ENCODE assay signal across 14 cellular contexts in genomic region chr1:183186820-183187219, GRCh38. TPM values are rescaled to one million over a fixed set of nuclear protein-coding genes. Genes with fewer than 3 reads are reported as not detected.
A peak's percentile ranks its signal among the peaks of the same experiment; 100 is the strongest.
DNase-seq lines count a peak whose midpoint lies in the region; ATAC-seq, FAIRE-seq and TF ChIP-seq lines count a peak whose summit lies in the region.
"Had no signal": no experiment of that assay in that cellular context is flagged by ENCODE, and none has a peak within 500 bp of the region (broad histone marks: within the 10 kb centered on the region; RNA-seq: fewer than 3 reads in every experiment).

No MANE protein-coding gene starts in this region.

- H3K27me3 ChIP-seq in RWPE2 (ENCODE audit: insufficient read depth, poor library complexity, severe bottlenecking) = no peaks in the 10 kb centered on the region
- H3K27me3 ChIP-seq in esophagus muscularis mucosa = no peaks in the 10 kb centered on the region
- H3K27me3 ChIP-seq in mucosa of rectum (ENCODE audit: control insufficient read depth in 2 of 2, insufficient read depth in 2 of 2, low read length in 2 of 2) = no peaks in the 10 kb centered on the region

- peak overlapping the region; percentile 49 for H3K4me3 ChIP-seq in RWPE2 (ENCODE audit: severe bottlenecking)
- H3K4me3 ChIP-seq in esophagus muscularis mucosa = peak overlapping the region; percentile 48 to 59 (median 55)
- H3K4me3 ChIP-seq in mucosa of rectum (ENCODE audit: low read length in 2 of 2) = peak overlapping the region; percentile 63 to 69
- H3K4me3 ChIP-seq: HAP-1, lung, SK-N-MC had no signal

- TF ChIP-seq POLR2A in esophagus muscularis mucosa (IDR thresholded peaks at IDR 0.05; ENCODE audit: low read depth) = no peak

- intact Hi-C loops in esophagus muscularis mucosa (cut with DNase I) = loop anchor here (5.0 kb wide), 1 partner anchor 45 kb away; no protein-coding TSS in a partner anchor

- TF ChIP-seq CTCF in RWPE2 (IDR thresholded peaks at IDR 0.05; ENCODE audit: poor library complexity, severe bottlenecking) = no peak
- TF ChIP-seq CTCF in esophagus muscularis mucosa (IDR thresholded peaks at IDR 0.05) = no peak

- H3K36me3 ChIP-seq in RWPE2 (ENCODE audit: low read depth) (peaks cover 45% of the 10 kb centered on the region), esophagus muscularis mucosa (no peaks in the 10 kb centered on the region), mucosa of rectum (ENCODE audit: control insufficient read depth in 2 of 2, insufficient read depth in 2 of 2, low read length in 2 of 2) (no peaks in the 10 kb centered on the region)
- H3K36me3 ChIP-seq: HAP-1 had no signal

- H3K4me1 ChIP-seq in RWPE2 (ENCODE audit: insufficient read depth, poor library complexity, severe bottlenecking) (peaks cover 50% of the 10 kb centered on the region), esophagus muscularis mucosa (peaks cover 0 to 28% (median 9%) of the 10 kb centered on the region in 4 donors), mucosa of rectum (ENCODE audit: control insufficient read depth in 2 of 2, insufficient read depth in 2 of 2, low read length in 2 of 2) (peaks cover 0 to 6% of the 10 kb centered on the region in 2 donors)
- H3K4me1 ChIP-seq: HAP-1 had no signal

- TF ChIP-seq EP300 in esophagus muscularis mucosa (IDR thresholded peaks at IDR 0.05) = no peak

- H3K9me3 ChIP-seq in RWPE2 (ENCODE audit: severe bottlenecking) (no peaks in the 10 kb centered on the region), esophagus muscularis mucosa (no peaks in the 10 kb centered on the region), mucosa of rectum (ENCODE audit: control insufficient read depth in 2 of 2, low read length in 2 of 2) (no peaks in the 10 kb centered on the region)
- H3K9me3 ChIP-seq: HAP-1 had no signal

- H3K9ac ChIP-seq in mucosa of rectum (ENCODE audit: low read depth in 1 of 2, low read length in 2 of 2) = peak overlapping the region in 1 of 2 donors; percentile 83

- ATAC-seq in RWPE2 (ENCODE audit: low read depth) (no peak), GM19351 (IDR thresholded peaks at IDR 0.05; ENCODE audit: unreplicated experiment) (no peak)

- H3K27ac ChIP-seq in RWPE2 (ENCODE audit: poor library complexity, severe bottlenecking) (peak overlapping the region; percentile 96), esophagus muscularis mucosa (replicated peaks in 1 of 4) (peak overlapping the region in 3 of 4 donors; percentile 78 to 86 (median 81)), mucosa of rectum (ENCODE audit: low read depth in 2 of 2, low read length in 2 of 2) (peak overlapping the region; percentile 75 to 86)
- H3K27ac ChIP-seq: SK-N-MC had no signal

- no peak for DNase-seq in RWPE2 (ENCODE audit: low spot score)
- DNase-seq in esophagus muscularis mucosa (ENCODE audit: extremely low spot score) = no peak
- DNase-seq in urothelium cell line (ENCODE audit: low spot score) = no peak
- DNase-seq in effector CD4-positive, alpha-beta T cell = no peak
- no peak for DNase-seq in NCI-H82 (lab: John Stamatoyannopoulos, UW)
- no peak for DNase-seq in NCI-H510A (lab: John Stamatoyannopoulos, UW)
- DNase-seq: activated CD4-positive, alpha-beta T cell treated with anti-CD3 and anti-CD28 coated beads, Interleukin-2, amount 50 U/mL, for 1 hour; KBM-7; stimulated activated naive CD4-positive, alpha-beta T cell had no signal

- FAIRE-seq in urothelium cell line (lab: Jason Lieb, UNC) = peak; percentile 67

- whole genome bisulfite sequencing in esophagus muscularis mucosa = 71% methylated on average over 4 of the region's 4 CpGs

RNA-seq across cellular contexts. Expression of gene LAMC2, which starts 0.8 kb away (rescaled TPM):
- 10 to 100 TPM; 11.2 to 32.6 (median 14.9) TPM for total RNA-seq in esophagus muscularis mucosa
